ENCODE assay signal across 1 cellular context in genomic region chr1:172399369-172400072, GRCh38.
TF ChIP-seq lines count a peak whose summit lies in the region.

No MANE protein-coding gene starts in this region.

TF ChIP-seq in GM12878, 131 proteins besides CTCF, POLR2A, EP300 and RAD21 (continued from another document):
- TF ChIP-seq PRDM15 (CRISPR knock-in tag; IDR thresholded peaks at IDR 0.05) = no peak
- TF ChIP-seq, protein P1, sequence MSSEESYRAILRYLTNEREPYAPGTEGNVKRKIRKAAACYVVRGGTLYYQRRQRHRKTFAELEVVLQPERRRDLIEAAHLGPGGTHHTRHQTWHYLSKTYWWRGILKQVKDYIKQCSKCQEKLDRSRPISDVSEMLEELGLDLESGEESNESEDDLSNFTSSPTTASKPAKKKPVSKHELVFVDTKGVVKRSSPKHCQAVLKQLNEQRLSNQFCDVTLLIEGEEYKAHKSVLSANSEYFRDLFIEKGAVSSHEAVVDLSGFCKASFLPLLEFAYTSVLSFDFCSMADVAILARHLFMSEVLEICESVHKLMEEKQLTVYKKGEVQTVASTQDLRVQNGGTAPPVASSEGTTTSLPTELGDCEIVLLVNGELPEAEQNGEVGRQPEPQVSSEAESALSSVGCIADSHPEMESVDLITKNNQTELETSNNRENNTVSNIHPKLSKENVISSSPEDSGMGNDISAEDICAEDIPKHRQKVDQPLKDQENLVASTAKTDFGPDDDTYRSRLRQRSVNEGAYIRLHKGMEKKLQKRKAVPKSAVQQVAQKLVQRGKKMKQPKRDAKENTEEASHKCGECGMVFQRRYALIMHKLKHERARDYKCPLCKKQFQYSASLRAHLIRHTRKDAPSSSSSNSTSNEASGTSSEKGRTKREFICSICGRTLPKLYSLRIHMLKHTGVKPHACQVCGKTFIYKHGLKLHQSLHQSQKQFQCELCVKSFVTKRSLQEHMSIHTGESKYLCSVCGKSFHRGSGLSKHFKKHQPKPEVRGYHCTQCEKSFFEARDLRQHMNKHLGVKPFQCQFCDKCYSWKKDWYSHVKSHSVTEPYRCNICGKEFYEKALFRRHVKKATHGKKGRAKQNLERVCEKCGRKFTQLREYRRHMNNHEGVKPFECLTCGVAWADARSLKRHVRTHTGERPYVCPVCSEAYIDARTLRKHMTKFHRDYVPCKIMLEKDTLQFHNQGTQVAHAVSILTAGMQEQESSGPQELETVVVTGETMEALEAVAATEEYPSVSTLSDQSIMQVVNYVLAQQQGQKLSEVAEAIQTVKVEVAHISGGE (CRISPR knock-in tag; IDR thresholded peaks at IDR 0.05) = no peak
- no peak for TF ChIP-seq NR2F1 (conservative IDR thresholded peaks at IDR 0.05)
- TF ChIP-seq ZNF687 (IDR thresholded peaks at IDR 0.05) = peak; percentile 45; the same call in 1 of the 2 replicates
- no peak for TF ChIP-seq IRF4 (IDR thresholded peaks at IDR 0.05; ENCODE audit: low read depth, low read length)
- TF ChIP-seq FOS (IDR thresholded peaks at IDR 0.05; ENCODE audit: borderline replicate concordance, extremely low read depth, insufficient read length) = no peak
- TF ChIP-seq REST (IDR thresholded peaks at IDR 0.05; ENCODE audit: low read depth, low read length) = no peak
- TF ChIP-seq NR2C2 (IDR thresholded peaks at IDR 0.05; ENCODE audit: borderline replicate concordance, control insufficient read depth, insufficient read length, low read depth) = no peak
- no peak for TF ChIP-seq MTA2 (IDR thresholded peaks at IDR 0.05; ENCODE audit: low read depth)
- TF ChIP-seq STAT1 (conservative IDR thresholded peaks at IDR 0.05) = no peak
- no peak for TF ChIP-seq BHLHE40 (IDR thresholded peaks at IDR 0.05; ENCODE audit: borderline replicate concordance in 1 of 2, low read depth in 2 of 2, low read length in 1 of 2)
- TF ChIP-seq MEF2A (IDR thresholded peaks at IDR 0.05; ENCODE audit: insufficient read depth, low read depth, low read length) = no peak
- TF ChIP-seq ZNF592 (IDR thresholded peaks at IDR 0.05) = no peak
- no peak for TF ChIP-seq SIN3A (IDR thresholded peaks at IDR 0.05; ENCODE audit: low read depth, low read length)
- no peak for TF ChIP-seq NFIC (IDR thresholded peaks at IDR 0.05; ENCODE audit: low read depth, low read length)
